In the genomic region with DNA sequence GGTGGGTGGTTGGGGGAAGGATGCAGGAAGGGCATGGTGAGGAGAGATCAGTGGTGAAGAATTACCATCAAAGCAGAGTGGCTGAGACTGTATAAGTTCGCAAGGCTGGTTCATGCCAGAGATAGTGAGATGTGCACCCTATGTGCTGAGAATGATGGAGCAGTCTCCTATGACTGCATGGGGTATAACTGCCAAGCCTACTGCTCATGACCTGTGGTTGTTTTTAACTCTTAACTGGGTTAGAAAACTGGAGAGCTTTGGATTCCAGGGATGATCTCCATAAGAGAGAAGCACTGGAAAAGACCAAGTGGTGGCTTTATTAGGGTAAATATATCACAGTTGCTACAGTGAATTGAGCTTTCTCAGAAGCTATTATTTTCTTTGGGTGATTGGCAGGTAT, we compare ENCODE assay signal across 19 cellular contexts. TPM values are rescaled to one million over a fixed set of nuclear protein-coding genes. Genes with fewer than 3 reads are reported as not detected.
DNase-seq lines count a peak whose midpoint lies in the region; TF ChIP-seq lines count a peak whose summit lies in the region.
"Had no signal": no experiment of that assay in that cellular context is flagged by ENCODE, and none has a peak within 500 bp of the region (broad histone marks: within the 10 kb centered on the region; RNA-seq: fewer than 3 reads in every experiment).

No MANE protein-coding gene starts in this region.

- no peak overlapping the region for H3K4me3 Mint-ChIP-seq in glutamatergic neuron (ENCODE audit: unreplicated experiment)

- WGBS in mesodermal cell (ENCODE audit: insufficient coverage in 2 of 2), 2 experiments, result 100% methylated on average over 1 of the region's 1 CpG

- no peak for TF ChIP-seq CTCF in left ventricle myocardium inferior (IDR thresholded peaks at IDR 0.05; ENCODE audit: borderline replicate concordance)
- TF ChIP-seq CTCF in glutamatergic neuron (IDR thresholded peaks at IDR 0.05; ENCODE audit: partially characterized antibody, unreplicated experiment), result no peak

- no peaks in the 10 kb centered on the region for H3K4me1 Mint-ChIP-seq in glutamatergic neuron (ENCODE audit: low read depth, unreplicated experiment)

- DNase-seq in left ventricle myocardium inferior (no peak), cardiac septum (ENCODE audit: low spot score) (no peak), astrocyte of the hippocampus (ENCODE audit: low read depth, low spot score) (peak; percentile 43), glutamatergic neuron (no peak), HPDE6-E6E7 (ENCODE audit: extremely low spot score) (no peak), posterior cingulate gyrus (no peak), GM03348 (ENCODE audit: low spot score) (no peak)
- DNase-seq: KG1, NCI-H1048, NCI-H146, NCI-H2081 treated with DMSO at 0.1 percent for 48 hours, NCI-H345, NCI-H526 treated with DMSO at 0.1 percent for 48 hours, OCI-M1, RPMI8226 had no signal

- H3K9me3 ChIP-seq in left ventricle myocardium inferior (replicated peaks) (no peaks in the 10 kb centered on the region), mesodermal cell (ENCODE audit: control insufficient read depth, low read length) (no peaks in the 10 kb centered on the region)
- H3K9me3 ChIP-seq: BLaER1 treated with 17β-estradiol and CSF1 and Interleukin-3, amounts not matched to agents 10 nM and 100 nM had no signal

- H3K36me3 Mint-ChIP-seq in glutamatergic neuron (ENCODE audit: unreplicated experiment), result no peaks in the 10 kb centered on the region

- intact Hi-C loops in left ventricle myocardium inferior (cut with micrococcal nuclease) (no loop called here), cardiac septum (cut with DNase I) (loop anchor here (2.0 kb wide), 1 partner anchor 22 kb away; no protein-coding TSS in a partner anchor), posterior cingulate gyrus (cut with DNase I) (no loop called here)

- H3K27ac Mint-ChIP-seq in glutamatergic neuron (ENCODE audit: unreplicated experiment), result no peak overlapping the region

- no peak overlapping the region for H3K4me3 ChIP-seq in left ventricle myocardium inferior
- H3K4me3 ChIP-seq in mesodermal cell (ENCODE audit: extremely low read depth, insufficient read depth, low read length, poor library complexity, severe bottlenecking), result no peak overlapping the region
- H3K4me3 ChIP-seq: BLaER1 treated with 17β-estradiol and CSF1 and Interleukin-3, amounts not matched to agents 10 nM and 100 nM; GM12878 had no signal

- H3K36me3 ChIP-seq in left ventricle myocardium inferior (peaks cover 35% of the 10 kb centered on the region), mesodermal cell (ENCODE audit: control insufficient read depth, insufficient read depth, low read length) (peaks cover 16% of the 10 kb centered on the region)

- H3K4me1 ChIP-seq in left ventricle myocardium inferior (peaks cover 22% of the 10 kb centered on the region), mesodermal cell (ENCODE audit: control insufficient read depth, insufficient read depth, low read length, poor library complexity, severe bottlenecking) (peaks cover 55% of the 10 kb centered on the region)

- no peaks in the 10 kb centered on the region for H3K27me3 ChIP-seq in left ventricle myocardium inferior (ENCODE audit: low read depth)
- H3K27me3 ChIP-seq: BLaER1 treated with 17β-estradiol and CSF1 and Interleukin-3, amounts not matched to agents 10 nM and 100 nM had no signal

- H3K9me3 Mint-ChIP-seq in glutamatergic neuron (ENCODE audit: unreplicated experiment), result no peaks in the 10 kb centered on the region

- H3K27ac ChIP-seq in left ventricle myocardium inferior (replicated peaks), result peak overlapping the region; percentile 65
- peak overlapping the region; percentile 80 for H3K27ac ChIP-seq in mesodermal cell (ENCODE audit: low read depth, low read length, severe bottlenecking)
- H3K27ac ChIP-seq: BLaER1 treated with 17β-estradiol and CSF1 and Interleukin-3, amounts not matched to agents 10 nM and 100 nM had no signal

- H3K27me3 Mint-ChIP-seq in glutamatergic neuron (ENCODE audit: unreplicated experiment), result no peaks in the 10 kb centered on the region

RNA-seq across cellular contexts. Expression of gene WNT2B, which starts 16.2 kb away (rescaled TPM):
- total RNA-seq in left ventricle myocardium inferior (1.7 TPM), cardiac septum (5.7 TPM), glutamatergic neuron (ENCODE audit: unreplicated experiment) (4.0 TPM)
- 0.70 TPM for polyA plus RNA-seq in mesodermal cell (2013, experiment 1 of 2)
- polyA plus RNA-seq in mesodermal cell (2013, experiment 2 of 2), result 0.40 TPM
- total RNA-seq: A172 had no signal
